Comparison of ENCODE assay signal across 8 cellular contexts in genomic region chr2:45918816-45919655, GRCh38.
A peak's percentile ranks its signal among the peaks of the same experiment; 100 is the strongest.
DNase-seq lines count a peak whose midpoint lies in the region; ATAC-seq and TF ChIP-seq lines count a peak whose summit lies in the region.

No MANE protein-coding gene starts in this region.

- ATAC-seq in GM21619 (IDR thresholded peaks at IDR 0.05; ENCODE audit: unreplicated experiment) (peak; percentile 39), HG02623 (IDR thresholded peaks at IDR 0.05; ENCODE audit: unreplicated experiment) (no peak)
- no peak for ATAC-seq in activated CD4-positive, CD25-positive, alpha-beta regulatory T cell treated with anti-CD3 and anti-CD28 coated beads, Interleukin-2, amount 50 U/mL, for 24 hours

- no peaks in the 10 kb centered on the region for H3K36me3 ChIP-seq in right atrium auricular region

- H3K27me3 ChIP-seq in right atrium auricular region: no peaks in the 10 kb centered on the region

- no peaks in the 10 kb centered on the region for H3K9me3 ChIP-seq in right atrium auricular region

- H3K27ac ChIP-seq in right atrium auricular region: peak overlapping the region; percentile 38

- H3K4me1 ChIP-seq in right atrium auricular region: peaks cover 0 to 49% of the 10 kb centered on the region in 2 donors

- peak; percentile 29 for DNase-seq in DMS153 treated with DMSO at 0.1 percent for 48 hours (lab: John Stamatoyannopoulos, UW; ENCODE audit: unreplicated experiment)
- DNase-seq in NCI-H2196 (lab: John Stamatoyannopoulos, UW; ENCODE audit: unreplicated experiment): peak; percentile 72
- no peak for DNase-seq in right atrium auricular region (ENCODE audit: low spot score)
- DNase-seq in kidney glomerular epithelial cell (lab: John Stamatoyannopoulos, UW): no peak
- no peak for DNase-seq in NCI-H2171 (lab: John Stamatoyannopoulos, UW)

- H3K4me3 ChIP-seq in right atrium auricular region: no peak overlapping the region

- no peak for TF ChIP-seq CTCF in right atrium auricular region (IDR thresholded peaks at IDR 0.05)

Comparison
In these comparisons a context has a peak if more than half of its experiments do, and no peak if none do; other contexts are left out.
1. DNase-seq: peak in DMS153 treated with DMSO at 0.1 percent for 48 hours (single experiment) and NCI-H2196 (single experiment); none in right atrium auricular region (single experiment), kidney glomerular epithelial cell (single experiment) and NCI-H2171 (single experiment).